In the genomic region with DNA sequence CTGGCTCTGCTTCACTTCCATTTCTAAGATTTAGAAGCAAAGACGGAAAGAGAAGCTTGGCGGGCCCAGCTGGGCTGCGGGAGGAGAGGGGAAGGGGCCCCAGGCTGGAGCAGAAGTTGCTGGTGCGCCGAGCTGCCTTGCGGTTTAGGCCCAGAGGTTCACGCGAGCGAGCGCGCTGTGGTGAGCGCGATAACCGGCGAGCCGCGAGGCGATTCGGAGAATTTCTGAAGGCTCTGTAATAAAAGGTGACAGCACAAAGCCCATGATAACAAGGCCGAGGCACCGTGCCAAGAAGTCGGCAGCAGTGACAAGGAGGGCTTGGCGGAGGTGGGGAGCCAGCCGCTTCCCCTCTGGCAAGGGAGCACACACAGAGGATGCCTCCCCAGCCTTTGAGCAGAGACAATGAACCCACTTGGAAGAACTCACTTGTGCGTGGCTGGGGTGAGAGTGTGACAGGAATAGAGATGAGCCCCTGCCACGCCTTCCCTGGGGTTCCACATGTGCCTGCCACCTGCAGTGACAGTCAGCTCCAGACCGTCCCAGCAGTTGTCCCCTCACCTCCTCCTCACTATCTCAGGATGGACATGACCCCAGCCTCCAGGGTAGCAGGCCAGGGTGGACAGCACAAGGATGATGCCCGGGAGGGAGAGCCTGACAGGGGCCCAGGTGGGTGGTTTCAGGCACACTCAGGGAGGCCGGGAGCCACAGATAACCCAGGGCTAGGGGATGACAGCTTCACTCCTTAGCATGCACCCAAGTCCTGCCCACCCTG, we compare ENCODE assay signal across 1 cellular context.
TF ChIP-seq lines count a peak whose summit lies in the region.

No MANE protein-coding gene starts in this region.

TF ChIP-seq in WTC11, 78 proteins besides CTCF, POLR2A, EP300 and RAD21 (continued from another document):
- TF ChIP-seq, protein P1, sequence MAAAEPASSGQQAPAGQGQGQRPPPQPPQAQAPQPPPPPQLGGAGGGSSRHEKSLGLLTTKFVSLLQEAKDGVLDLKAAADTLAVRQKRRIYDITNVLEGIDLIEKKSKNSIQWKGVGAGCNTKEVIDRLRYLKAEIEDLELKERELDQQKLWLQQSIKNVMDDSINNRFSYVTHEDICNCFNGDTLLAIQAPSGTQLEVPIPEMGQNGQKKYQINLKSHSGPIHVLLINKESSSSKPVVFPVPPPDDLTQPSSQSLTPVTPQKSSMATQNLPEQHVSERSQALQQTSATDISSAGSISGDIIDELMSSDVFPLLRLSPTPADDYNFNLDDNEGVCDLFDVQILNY (CRISPR knock-in tag; IDR thresholded peaks at IDR 0.05) = no peak
- TF ChIP-seq NR3C1 (CRISPR knock-in tag; conservative IDR thresholded peaks at IDR 0.05; ENCODE audit: low read depth) (no peak), ZNF317 (CRISPR knock-in tag; IDR thresholded peaks at IDR 0.05; ENCODE audit: borderline replicate concordance, low read depth) (no peak)
